ENCODE assay signal across 2 cellular contexts in the genomic region with DNA sequence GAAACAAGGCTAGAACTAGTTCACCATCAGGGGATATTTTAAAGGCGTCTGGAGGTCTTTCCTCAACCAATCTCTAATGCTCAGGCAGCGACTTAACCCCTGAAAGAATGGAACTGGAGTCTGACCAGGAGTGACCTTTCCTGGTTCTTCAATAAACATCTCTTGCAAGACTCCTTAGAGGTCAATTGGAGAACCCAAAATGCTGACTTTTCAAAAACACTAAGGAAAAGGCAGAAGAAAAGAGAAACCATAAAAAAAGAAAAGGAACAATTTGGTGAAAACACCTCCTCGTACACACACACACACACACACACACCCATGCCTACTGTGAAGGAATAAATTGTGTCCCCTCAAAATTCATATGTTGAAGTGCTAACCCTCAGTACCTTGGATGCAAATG.
TF ChIP-seq lines count a peak whose summit lies in the region.

No MANE protein-coding gene starts in this region.

TF ChIP-seq in GM23338, 12 proteins besides CTCF, POLR2A, EP300 and RAD21 (continues in another document):
- TF ChIP-seq JUNB (IDR thresholded peaks at IDR 0.05; ENCODE audit: unreplicated experiment) (no peak), EZH2 (IDR thresholded peaks at IDR 0.05; ENCODE audit: low read depth, unreplicated experiment) (no peak), POLR2AphosphoS5 (IDR thresholded peaks at IDR 0.05; ENCODE audit: low read depth) (no peak), ZNF331 (CRISPR knock-in tag; IDR thresholded peaks at IDR 0.05; ENCODE audit: low read depth) (no peak), NANOG (IDR thresholded peaks at IDR 0.05; ENCODE audit: borderline replicate concordance) (no peak), STAT1 (IDR thresholded peaks at IDR 0.05; ENCODE audit: unreplicated experiment) (no peak), ZNF462 (CRISPR knock-in tag; IDR thresholded peaks at IDR 0.05) (no peak), EZH2phosphoT487 (IDR thresholded peaks at IDR 0.05; ENCODE audit: unreplicated experiment) (no peak), ZNF114 (CRISPR knock-in tag; IDR thresholded peaks at IDR 0.05) (no peak), CREB1 (CRISPR knock-in tag; IDR thresholded peaks at IDR 0.05; ENCODE audit: low read depth) (no peak)
- TF ChIP-seq, protein P1, sequence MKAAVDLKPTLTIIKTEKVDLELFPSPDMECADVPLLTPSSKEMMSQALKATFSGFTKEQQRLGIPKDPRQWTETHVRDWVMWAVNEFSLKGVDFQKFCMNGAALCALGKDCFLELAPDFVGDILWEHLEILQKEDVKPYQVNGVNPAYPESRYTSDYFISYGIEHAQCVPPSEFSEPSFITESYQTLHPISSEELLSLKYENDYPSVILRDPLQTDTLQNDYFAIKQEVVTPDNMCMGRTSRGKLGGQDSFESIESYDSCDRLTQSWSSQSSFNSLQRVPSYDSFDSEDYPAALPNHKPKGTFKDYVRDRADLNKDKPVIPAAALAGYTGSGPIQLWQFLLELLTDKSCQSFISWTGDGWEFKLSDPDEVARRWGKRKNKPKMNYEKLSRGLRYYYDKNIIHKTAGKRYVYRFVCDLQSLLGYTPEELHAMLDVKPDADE (IDR thresholded peaks at IDR 0.05) = no peak

TF ChIP-seq in HepG2, 621 proteins besides CTCF, POLR2A, EP300 and RAD21:
- TF ChIP-seq KMT2A (CRISPR knock-in tag; IDR thresholded peaks at IDR 0.05) (no peak), KAT7 (CRISPR knock-in tag; IDR thresholded peaks at IDR 0.05; ENCODE audit: borderline replicate concordance) (no peak), SAFB2 (CRISPR knock-in tag; IDR thresholded peaks at IDR 0.05; ENCODE audit: borderline replicate concordance, low read depth) (no peak), MAFK (conservative IDR thresholded peaks at IDR 0.05 in 1 of 2, IDR thresholded peaks at IDR 0.05 in 1 of 2; ENCODE audit: low read length in 2 of 2) (peak; percentile 67 to 73), NCOR1 (IDR thresholded peaks at IDR 0.05; ENCODE audit: borderline replicate concordance, low read length) (no peak), MAFF (IDR thresholded peaks at IDR 0.05; ENCODE audit: low read depth, low read length) (peak; percentile 48), ZNF761 (CRISPR knock-in tag; conservative IDR thresholded peaks at IDR 0.05) (no peak)
